Comparison of ENCODE assay signal across 8 cellular contexts in genomic region chr14:91380610-91381371, GRCh38. TPM values are rescaled to one million over a fixed set of nuclear protein-coding genes. Genes with fewer than 3 reads are reported as not detected.
DNase-seq lines count a peak whose midpoint lies in the region; ATAC-seq and TF ChIP-seq lines count a peak whose summit lies in the region.

No MANE protein-coding gene starts in this region.

- no peaks in the 10 kb centered on the region for H3K9me3 Mint-ChIP-seq in activated naive CD4-positive, alpha-beta T cell treated with anti-CD3 and anti-CD28 coated beads for 36 hours
- no peaks in the 10 kb centered on the region for H3K9me3 Mint-ChIP-seq in stimulated activated memory B cell treated with anti-CD40 and anti-IgM and Interleukin-4, amounts not matched to agents 10 μg/mL and 1 μg/mL and 100 μg/mL, for 72 hours

- H3K4me1 Mint-ChIP-seq in activated naive CD4-positive, alpha-beta T cell treated with anti-CD3 and anti-CD28 coated beads for 36 hours (ENCODE audit: low read depth): peaks cover 93% of the 10 kb centered on the region
- peaks cover 96% of the 10 kb centered on the region for H3K4me1 Mint-ChIP-seq in stimulated activated memory B cell treated with anti-CD40 and anti-IgM and Interleukin-4, amounts not matched to agents 10 μg/mL and 1 μg/mL and 100 μg/mL, for 72 hours

- no peaks in the 10 kb centered on the region for H3K27me3 Mint-ChIP-seq in activated naive CD4-positive, alpha-beta T cell treated with anti-CD3 and anti-CD28 coated beads for 36 hours (ENCODE audit: low read depth)
- no peaks in the 10 kb centered on the region for H3K27me3 Mint-ChIP-seq in stimulated activated memory B cell treated with anti-CD40 and anti-IgM and Interleukin-4, amounts not matched to agents 10 μg/mL and 1 μg/mL and 100 μg/mL, for 72 hours

- H3K4me3 ChIP-seq in cardiac fibroblast (replicated peaks in 1 of 2; ENCODE audit: low read depth in 2 of 2, low read length in 2 of 2): no peak overlapping the region

- CTCF ChIA-PET in activated naive CD4-positive, alpha-beta T cell treated with anti-CD3 and anti-CD28 coated beads for 36 hours (lab: Charles Lee): no interaction called here

- intact Hi-C loops in activated naive CD4-positive, alpha-beta T cell treated with anti-CD3 and anti-CD28 coated beads for 36 hours (cut with micrococcal nuclease): loop anchor here (1.0 kb wide), 1 partner anchor 11 kb away; no protein-coding TSS in a partner anchor

- ATAC-seq in stimulated activated memory B cell treated with anti-CD40 and anti-IgM and Interleukin-4, amounts not matched to agents 10 μg/mL and 1 μg/mL and 100 μg/mL, for 72 hours: peak; percentile 61
- no peak for ATAC-seq in GM18873 (IDR thresholded peaks at IDR 0.05; ENCODE audit: low FRiP score, unreplicated experiment)
- ATAC-seq in GM21825 (IDR thresholded peaks at IDR 0.05; ENCODE audit: unreplicated experiment): no peak

- DNase-seq in activated naive CD4-positive, alpha-beta T cell treated with anti-CD3 and anti-CD28 coated beads for 36 hours: no peak
- DNase-seq in activated naive CD4-positive, alpha-beta T cell treated with Interleukin-2 at 50 U/mL for 16 hours: no peak
- peak; percentile 87 for DNase-seq in NCI-H446 treated with DMSO at 0.1 percent for 48 hours (lab: John Stamatoyannopoulos, UW)
- peak; percentile 60 to 82 for DNase-seq in cardiac fibroblast (ENCODE audit: low read depth in 2 of 2)
- DNase-seq in cerebellar nuclear complex (lab: John Stamatoyannopoulos, UW): no peak

- no peak overlapping the region for H3K4me3 Mint-ChIP-seq in activated naive CD4-positive, alpha-beta T cell treated with anti-CD3 and anti-CD28 coated beads for 36 hours
- peak overlapping the region; percentile 53 for H3K4me3 Mint-ChIP-seq in stimulated activated memory B cell treated with anti-CD40 and anti-IgM and Interleukin-4, amounts not matched to agents 10 μg/mL and 1 μg/mL and 100 μg/mL, for 72 hours

- H3K27ac Mint-ChIP-seq in activated naive CD4-positive, alpha-beta T cell treated with anti-CD3 and anti-CD28 coated beads for 36 hours: peak overlapping the region; percentile 85
- H3K27ac Mint-ChIP-seq in stimulated activated memory B cell treated with anti-CD40 and anti-IgM and Interleukin-4, amounts not matched to agents 10 μg/mL and 1 μg/mL and 100 μg/mL, for 72 hours: peak overlapping the region; percentile 64

- H3K36me3 Mint-ChIP-seq in activated naive CD4-positive, alpha-beta T cell treated with anti-CD3 and anti-CD28 coated beads for 36 hours (ENCODE audit: low read depth): peaks cover 5% of the 10 kb centered on the region
- peaks cover 29% of the 10 kb centered on the region for H3K36me3 Mint-ChIP-seq in stimulated activated memory B cell treated with anti-CD40 and anti-IgM and Interleukin-4, amounts not matched to agents 10 μg/mL and 1 μg/mL and 100 μg/mL, for 72 hours

- no peak for TF ChIP-seq CTCF in cardiac fibroblast (IDR thresholded peaks at IDR 0.05; ENCODE audit: low read depth, low read length)

RNA-seq across cellular contexts. Expression of gene CCDC88C, which starts 36.8 kb away (rescaled TPM):
- total RNA-seq in activated naive CD4-positive, alpha-beta T cell treated with anti-CD3 and anti-CD28 coated beads for 36 hours: 10 to 100 TPM; 76.0 to 83.3 TPM

Comparison
In these comparisons a context has a peak if more than half of its experiments do, and no peak if none do; other contexts are left out.
1. DNase-seq: peak in NCI-H446 treated with DMSO at 0.1 percent for 48 hours (single experiment) and cardiac fibroblast (2 of 2); none in activated naive CD4-positive, alpha-beta T cell treated with anti-CD3 and anti-CD28 coated beads for 36 hours (single experiment), activated naive CD4-positive, alpha-beta T cell treated with Interleukin-2 at 50 U/mL for 16 hours (single experiment) and cerebellar nuclear complex (0 of 2).